18 cellular contexts compared by ENCODE assay signal in the genomic region with DNA sequence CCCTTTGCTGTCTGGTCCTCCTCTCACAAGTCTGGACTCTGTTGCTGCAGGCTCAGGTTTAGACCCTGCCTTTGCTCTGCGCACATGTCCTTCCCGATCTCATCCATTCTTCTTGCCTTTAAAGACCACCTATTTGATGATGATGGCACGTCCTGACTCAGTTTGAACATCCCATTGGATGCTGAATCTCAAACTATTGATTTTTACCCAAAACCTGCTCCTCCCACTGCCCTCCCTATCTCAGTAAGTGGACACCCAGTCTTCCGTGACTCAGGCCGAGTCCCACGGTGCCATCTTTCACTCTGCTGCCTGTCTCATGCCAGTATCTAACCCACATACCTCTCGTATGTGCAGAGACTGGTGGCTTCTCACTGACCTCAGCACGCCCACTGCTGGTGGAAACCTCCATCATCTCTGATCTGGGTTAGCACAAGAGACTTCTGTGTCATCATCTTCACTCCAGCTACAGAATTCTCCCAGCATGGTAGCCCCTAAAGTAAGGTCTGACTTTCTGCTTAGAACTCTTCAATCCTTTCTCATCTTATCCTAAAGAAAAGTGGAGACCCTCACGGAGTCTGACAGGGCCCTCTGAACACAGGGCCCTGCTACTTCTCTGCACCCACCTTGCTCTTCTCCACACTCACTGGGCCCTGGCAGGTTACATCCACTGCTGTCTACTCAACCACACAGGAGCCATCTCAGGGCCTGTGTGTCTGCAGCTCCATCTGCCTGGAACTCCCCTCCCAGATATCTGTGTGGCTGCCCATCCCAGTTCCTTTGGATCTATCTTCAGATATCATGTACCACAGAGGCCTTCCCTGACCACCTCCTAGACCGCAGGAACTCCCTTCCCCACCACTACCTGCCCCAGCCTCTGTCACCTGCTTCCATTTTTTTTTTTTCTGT.
DNase-seq lines count a peak whose midpoint lies in the region; ATAC-seq and TF ChIP-seq lines count a peak whose summit lies in the region.
"Had no signal": no experiment of that assay in that cellular context is flagged by ENCODE, and none has a peak within 500 bp of the region (broad histone marks: within the 10 kb centered on the region; RNA-seq: fewer than 3 reads in every experiment).

No MANE protein-coding gene starts in this region.

- H4K20me1 ChIP-seq in Karpas-422 (ENCODE audit: insufficient read depth, low read depth, low read length) = no peaks in the 10 kb centered on the region
- H4K20me1 ChIP-seq: BLaER1 had no signal

- ATAC-seq in natural killer cell treated with Interleukin-12 subunit alpha and Interleukin-12 subunit beta and Interleukin-15 and Interleukin-18, amount 100 ng/mL, for 72 hours = peak; percentile 10 to 49
- ATAC-seq in natural killer cell (no peak), aorta (ENCODE audit: low FRiP score) (peak; percentile 12), HG03025 (IDR thresholded peaks at IDR 0.05; ENCODE audit: low FRiP score, unreplicated experiment) (no peak)
- ATAC-seq in activated T-helper 17 cell treated with anti-CD3 and anti-CD28 coated beads, Interleukin-2, amount 50 U/mL, for 72 hours (replicated peaks) = peak; percentile 73
- ATAC-seq: pancreas; stimulated activated memory B cell treated with anti-CD40 and anti-IgM and Interleukin-4, amounts not matched to agents 10 μg/mL and 1 μg/mL and 100 μg/mL, for 72 hours had no signal

- H3K9me2 ChIP-seq in Karpas-422 (replicated peaks; ENCODE audit: insufficient read depth, low read length) = no peaks in the 10 kb centered on the region

- no peak overlapping the region for H2AFZ ChIP-seq in Karpas-422 (ENCODE audit: low read length)

- WGBS in aorta, 2 donors = 92 to 94% methylated on average over 10 of the region's 10 CpGs

- H3K9ac ChIP-seq in Karpas-422 (ENCODE audit: low read length) = no peak overlapping the region
- H3K9ac ChIP-seq: BLaER1 had no signal

- no peak overlapping the region for H3K4me2 ChIP-seq in Karpas-422 (ENCODE audit: low read depth, low read length, poor library complexity, severe bottlenecking)
- H3K4me2 ChIP-seq: BLaER1 had no signal

- no peak for DNase-seq in natural killer cell treated with Interleukin-12 subunit alpha and Interleukin-12 subunit beta and Interleukin-15 and Interleukin-18, amount 100 ng/mL, for 72 hours (ENCODE audit: low spot score)
- no peak for DNase-seq in natural killer cell
- peak; percentile 71 for DNase-seq in Karpas-422
- no peak for DNase-seq in aorta
- DNase-seq in superior temporal gyrus (ENCODE audit: extremely low spot score) = no peak
- DNase-seq in dedifferentiated amniotic fluid mesenchymal stem cell (ENCODE audit: extremely low spot score) = no peak
- DNase-seq: activated CD4-positive, alpha-beta T cell treated with anti-CD3 and anti-CD28 coated beads, Interleukin-2, amount 10 ng/mL, durations not matched to agents 7 days and 5 days; activated effector memory CD4-positive, alpha-beta T cell treated with Interleukin-2 at 50 U/mL for 16 hours; dermis blood vessel endothelial cell; DMS79; NCI-H1930; NCI-H526; pancreas had no signal

- no peak for TF ChIP-seq CTCF in natural killer cell (IDR thresholded peaks at IDR 0.05)

- no peaks in the 10 kb centered on the region for H3K79me2 ChIP-seq in Karpas-422 (ENCODE audit: low read length)

- no peaks in the 10 kb centered on the region for H3K4me1 Mint-ChIP-seq in natural killer cell treated with Interleukin-12 subunit alpha and Interleukin-12 subunit beta and Interleukin-15 and Interleukin-18, amount 100 ng/mL, for 72 hours (ENCODE audit: low read depth in 2 of 2)
- no peaks in the 10 kb centered on the region for H3K4me1 Mint-ChIP-seq in natural killer cell
- no peaks in the 10 kb centered on the region for H3K4me1 Mint-ChIP-seq in activated T-helper 17 cell treated with anti-CD3 and anti-CD28 coated beads, Interleukin-2, amount 50 U/mL, for 72 hours
- H3K4me1 Mint-ChIP-seq: activated CD4-positive, alpha-beta T cell treated with anti-CD3 and anti-CD28 coated beads, Interleukin-2, amount 10 ng/mL, durations not matched to agents 7 days and 5 days; stimulated activated memory B cell treated with anti-CD40 and anti-IgM and Interleukin-4, amounts not matched to agents 10 μg/mL and 1 μg/mL and 100 μg/mL, for 72 hours had no signal

- peaks cover 3 to 7% of the 10 kb centered on the region in 2 donors for H3K27me3 Mint-ChIP-seq in natural killer cell treated with Interleukin-12 subunit alpha and Interleukin-12 subunit beta and Interleukin-15 and Interleukin-18, amount 100 ng/mL, for 72 hours
- H3K27me3 Mint-ChIP-seq in natural killer cell (ENCODE audit: low read depth in 2 of 2) = peaks cover 0 to 2% of the 10 kb centered on the region in 2 donors
- H3K27me3 Mint-ChIP-seq in activated T-helper 17 cell treated with anti-CD3 and anti-CD28 coated beads, Interleukin-2, amount 50 U/mL, for 72 hours = no peaks in the 10 kb centered on the region
- H3K27me3 Mint-ChIP-seq: activated CD4-positive, alpha-beta T cell treated with anti-CD3 and anti-CD28 coated beads, Interleukin-2, amount 10 ng/mL, durations not matched to agents 7 days and 5 days; stimulated activated memory B cell treated with anti-CD40 and anti-IgM and Interleukin-4, amounts not matched to agents 10 μg/mL and 1 μg/mL and 100 μg/mL, for 72 hours had no signal

- H3K4me3 Mint-ChIP-seq in natural killer cell treated with Interleukin-12 subunit alpha and Interleukin-12 subunit beta and Interleukin-15 and Interleukin-18, amount 100 ng/mL, for 72 hours = no peak overlapping the region
- no peak overlapping the region for H3K4me3 Mint-ChIP-seq in natural killer cell
- no peak overlapping the region for H3K4me3 Mint-ChIP-seq in activated T-helper 17 cell treated with anti-CD3 and anti-CD28 coated beads, Interleukin-2, amount 50 U/mL, for 72 hours
- H3K4me3 Mint-ChIP-seq: activated CD4-positive, alpha-beta T cell treated with anti-CD3 and anti-CD28 coated beads, Interleukin-2, amount 10 ng/mL, durations not matched to agents 7 days and 5 days; stimulated activated memory B cell treated with anti-CD40 and anti-IgM and Interleukin-4, amounts not matched to agents 10 μg/mL and 1 μg/mL and 100 μg/mL, for 72 hours had no signal

- H3K27ac ChIP-seq in Karpas-422 (ENCODE audit: low read length) (no peak overlapping the region), aorta (ENCODE audit: low read depth in 1 of 2, low read length in 2 of 2) (no peak overlapping the region)
- H3K27ac ChIP-seq: BLaER1, HL-60, pancreas had no signal

- H3K27me3 ChIP-seq in Karpas-422 (ENCODE audit: low read length) (no peaks in the 10 kb centered on the region), aorta (ENCODE audit: control insufficient read depth in 1 of 2, insufficient read depth in 2 of 2, low read length in 1 of 2) (no peaks in the 10 kb centered on the region)
- H3K27me3 ChIP-seq: BLaER1, pancreas had no signal

- H3K36me3 ChIP-seq in Karpas-422 (ENCODE audit: insufficient read depth, low read length) (no peaks in the 10 kb centered on the region), aorta (ENCODE audit: control insufficient read depth in 1 of 2, insufficient read depth in 2 of 2, low read length in 1 of 2) (no peaks in the 10 kb centered on the region)
- H3K36me3 ChIP-seq: BLaER1, pancreas had no signal

- no peak overlapping the region for H3K4me3 ChIP-seq in Karpas-422 (ENCODE audit: low read length)
- no peak overlapping the region for H3K4me3 ChIP-seq in aorta (ENCODE audit: low read length in 2 of 2)
- H3K4me3 ChIP-seq: BLaER1, pancreas had no signal

- H3K36me3 Mint-ChIP-seq in natural killer cell treated with Interleukin-12 subunit alpha and Interleukin-12 subunit beta and Interleukin-15 and Interleukin-18, amount 100 ng/mL, for 72 hours = no peaks in the 10 kb centered on the region
- no peaks in the 10 kb centered on the region for H3K36me3 Mint-ChIP-seq in natural killer cell
- no peaks in the 10 kb centered on the region for H3K36me3 Mint-ChIP-seq in activated T-helper 17 cell treated with anti-CD3 and anti-CD28 coated beads, Interleukin-2, amount 50 U/mL, for 72 hours (ENCODE audit: low read depth)
- H3K36me3 Mint-ChIP-seq: stimulated activated memory B cell treated with anti-CD40 and anti-IgM and Interleukin-4, amounts not matched to agents 10 μg/mL and 1 μg/mL and 100 μg/mL, for 72 hours had no signal

- H3K4me1 ChIP-seq in Karpas-422 (ENCODE audit: low read length) (no peaks in the 10 kb centered on the region), aorta (ENCODE audit: control insufficient read depth in 1 of 2, insufficient read depth in 2 of 2, low read length in 2 of 2) (no peaks in the 10 kb centered on the region)
- H3K4me1 ChIP-seq: BLaER1, pancreas had no signal

- intact Hi-C loops in natural killer cell (cut with micrococcal nuclease) = no loop called here
- intact Hi-C loops in aorta (cut with DNase I) = no loop called here

- H3K9me3 Mint-ChIP-seq in natural killer cell treated with Interleukin-12 subunit alpha and Interleukin-12 subunit beta and Interleukin-15 and Interleukin-18, amount 100 ng/mL, for 72 hours = no peaks in the 10 kb centered on the region
- H3K9me3 Mint-ChIP-seq in natural killer cell = no peaks in the 10 kb centered on the region
- peaks cover 5% of the 10 kb centered on the region for H3K9me3 Mint-ChIP-seq in activated T-helper 17 cell treated with anti-CD3 and anti-CD28 coated beads, Interleukin-2, amount 50 U/mL, for 72 hours
- H3K9me3 Mint-ChIP-seq: activated CD4-positive, alpha-beta T cell treated with anti-CD3 and anti-CD28 coated beads, Interleukin-2, amount 10 ng/mL, durations not matched to agents 7 days and 5 days; stimulated activated memory B cell treated with anti-CD40 and anti-IgM and Interleukin-4, amounts not matched to agents 10 μg/mL and 1 μg/mL and 100 μg/mL, for 72 hours had no signal

- no peak overlapping the region for H3K27ac Mint-ChIP-seq in natural killer cell treated with Interleukin-12 subunit alpha and Interleukin-12 subunit beta and Interleukin-15 and Interleukin-18, amount 100 ng/mL, for 72 hours
- no peak overlapping the region for H3K27ac Mint-ChIP-seq in natural killer cell
- H3K27ac Mint-ChIP-seq in activated T-helper 17 cell treated with anti-CD3 and anti-CD28 coated beads, Interleukin-2, amount 50 U/mL, for 72 hours = no peak overlapping the region
- H3K27ac Mint-ChIP-seq: activated CD4-positive, alpha-beta T cell treated with anti-CD3 and anti-CD28 coated beads, Interleukin-2, amount 10 ng/mL, durations not matched to agents 7 days and 5 days; stimulated activated memory B cell treated with anti-CD40 and anti-IgM and Interleukin-4, amounts not matched to agents 10 μg/mL and 1 μg/mL and 100 μg/mL, for 72 hours had no signal

- H3K9me3 ChIP-seq in Karpas-422 (ENCODE audit: low read length) (no peaks in the 10 kb centered on the region), aorta (ENCODE audit: control insufficient read depth, low read length) (no peaks in the 10 kb centered on the region)
- H3K9me3 ChIP-seq: pancreas had no signal

Comparison
In these comparisons a context has a peak if more than half of its experiments do, and no peak if none do; other contexts are left out.
1. ATAC-seq: peak in natural killer cell treated with Interleukin-12 subunit alpha and Interleukin-12 subunit beta and Interleukin-15 and Interleukin-18, amount 100 ng/mL, for 72 hours (2 of 2), activated T-helper 17 cell treated with anti-CD3 and anti-CD28 coated beads, Interleukin-2, amount 50 U/mL, for 72 hours (single experiment) and aorta (single experiment); none in natural killer cell (0 of 3) and HG03025 (single experiment).